In the genomic region with DNA sequence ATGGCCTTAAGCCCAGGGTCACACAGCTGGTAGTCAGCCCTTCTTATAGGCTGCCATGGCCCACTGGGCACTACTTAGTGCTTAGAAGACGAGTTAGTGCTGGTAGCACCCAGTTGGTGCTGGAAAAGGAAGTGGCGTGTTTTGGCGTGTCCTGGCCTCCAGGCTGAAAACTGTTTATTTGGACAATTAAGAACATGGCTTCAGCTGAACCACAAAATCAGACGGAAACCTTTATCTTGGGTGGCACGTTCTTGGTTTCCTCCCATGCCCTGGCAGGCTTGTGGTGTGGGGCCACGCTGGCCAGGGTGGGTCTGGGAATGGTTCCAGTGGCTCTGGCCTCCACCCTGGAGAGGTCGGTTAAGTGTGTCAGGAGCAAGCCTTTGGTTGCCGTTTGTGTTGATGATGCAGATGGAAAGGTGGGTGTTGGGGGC, we compare ENCODE assay signal across 21 cellular contexts.
DNase-seq lines count a peak whose midpoint lies in the region; ATAC-seq, FAIRE-seq and TF ChIP-seq lines count a peak whose summit lies in the region.
"Had no signal": no experiment of that assay in that cellular context is flagged by ENCODE, and none has a peak within 500 bp of the region (broad histone marks: within the 10 kb centered on the region; RNA-seq: fewer than 3 reads in every experiment).

No MANE protein-coding gene starts in this region.

- TF ChIP-seq POLR2A in vagina (IDR thresholded peaks at IDR 0.05), result no peak

- no peaks in the 10 kb centered on the region for H3K36me3 ChIP-seq in bronchial epithelial cell (ENCODE audit: control insufficient read depth, insufficient read depth, low read length)
- no peaks in the 10 kb centered on the region for H3K36me3 ChIP-seq in vagina

- H3K9me3 Mint-ChIP-seq in mesothelial cell of epicardium, result no peaks in the 10 kb centered on the region
- H3K9me3 Mint-ChIP-seq: activated B cell treated with CpG ODN at 0.5 μM for 24 hours; T-helper 1 cell treated with Interleukin-12 subunit alpha and Interleukin-12 subunit beta and Interleukin-4 antibody, amounts not matched to agents 30 μg/mL and 1 μg/mL, for 36 hours had no signal

- ATAC-seq in left cardiac atrium, result peak in 1 of 2 donors; percentile 10
- ATAC-seq: body of pancreas had no signal

- H3K4me1 ChIP-seq in vagina, result peaks cover 89% of the 10 kb centered on the region

- H3K27me3 ChIP-seq in bronchial epithelial cell (ENCODE audit: control insufficient read depth, insufficient read depth, low read length), result no peaks in the 10 kb centered on the region
- no peaks in the 10 kb centered on the region for H3K27me3 ChIP-seq in vagina
- H3K27me3 ChIP-seq: body of pancreas had no signal

- DNase-seq in left cardiac atrium (peak; percentile 34), cardiac septum (ENCODE audit: low spot score) (no peak), bronchial epithelial cell (ENCODE audit: low read depth) (peak; percentile 71), mesothelial cell of epicardium (ENCODE audit: low spot score in 2 of 2, unreplicated experiment in 2 of 2) (no peak), vagina (ENCODE audit: extremely low spot score in 2 of 2) (no peak), COR-L47 (lab: John Stamatoyannopoulos, UW) (no peak), dedifferentiated amniotic fluid mesenchymal stem cell (ENCODE audit: extremely low spot score) (no peak), NCI-H2107 (lab: John Stamatoyannopoulos, UW) (no peak)
- DNase-seq: activated B cell treated with CpG ODN at 0.5 μM for 24 hours; activated CD8-positive, alpha-beta memory T cell treated with anti-CD3 and anti-CD28 coated beads for 24 hours; body of pancreas; C1 segment of cervical spinal cord; dermis blood vessel endothelial cell; DMS153; NCI-H187 treated with DMSO at 0.1 percent for 48 hours; SHP77 treated with DMSO at 0.1 percent for 48 hours; stimulated activated CD4-positive, alpha-beta T cell treated with anti-CD3 and anti-CD28 coated beads, Interleukin-2, amount 100 ng/mL, for 48 hours had no signal

- no peaks in the 10 kb centered on the region for H3K36me3 Mint-ChIP-seq in mesothelial cell of epicardium
- H3K36me3 Mint-ChIP-seq: activated naive CD8-positive, alpha-beta T cell had no signal

- no peaks in the 10 kb centered on the region for H3K27me3 Mint-ChIP-seq in mesothelial cell of epicardium (ENCODE audit: low read depth)
- H3K27me3 Mint-ChIP-seq: activated naive CD8-positive, alpha-beta T cell had no signal

- no peak overlapping the region for H3K4me3 ChIP-seq in bronchial epithelial cell (ENCODE audit: low read depth, low read length)
- no peak overlapping the region for H3K4me3 ChIP-seq in vagina
- H3K4me3 ChIP-seq: body of pancreas had no signal

- H3K27ac ChIP-seq in vagina, result peak overlapping the region; percentile 91
- H3K27ac ChIP-seq: body of pancreas, epithelial cell of prostate had no signal

- peaks cover 71% of the 10 kb centered on the region for H3K4me1 Mint-ChIP-seq in mesothelial cell of epicardium
- H3K4me1 Mint-ChIP-seq: activated B cell treated with CpG ODN at 0.5 μM for 24 hours had no signal

- intact Hi-C loops in left cardiac atrium (cut with DNase I) (no loop called here), cardiac septum (cut with DNase I) (no loop called here), vagina (cut with DNase I) (no loop called here)

- TF ChIP-seq CTCF in bronchial epithelial cell (IDR thresholded peaks at IDR 0.05; ENCODE audit: insufficient read depth, low read length, severe bottlenecking) (no peak), mesothelial cell of epicardium (IDR thresholded peaks at IDR 0.05; ENCODE audit: unreplicated experiment) (no peak), vagina (IDR thresholded peaks at IDR 0.05) (no peak)

- peak overlapping the region; percentile 26 for H3K27ac Mint-ChIP-seq in mesothelial cell of epicardium
- H3K27ac Mint-ChIP-seq: activated B cell treated with CpG ODN at 0.5 μM for 24 hours; activated naive CD8-positive, alpha-beta T cell; T-helper 1 cell treated with Interleukin-12 subunit alpha and Interleukin-12 subunit beta and Interleukin-4 antibody, amounts not matched to agents 30 μg/mL and 1 μg/mL, for 36 hours had no signal

- H3K4me3 Mint-ChIP-seq in mesothelial cell of epicardium, result no peak overlapping the region
- H3K4me3 Mint-ChIP-seq: activated B cell treated with CpG ODN at 0.5 μM for 24 hours; activated naive CD8-positive, alpha-beta T cell; T-helper 1 cell treated with Interleukin-12 subunit alpha and Interleukin-12 subunit beta and Interleukin-4 antibody, amounts not matched to agents 30 μg/mL and 1 μg/mL, for 36 hours had no signal

- H3K9me3 ChIP-seq in vagina, result no peaks in the 10 kb centered on the region
- H3K9me3 ChIP-seq: body of pancreas had no signal

- no peak for FAIRE-seq in bronchial epithelial cell (lab: Jason Lieb, UNC)
- FAIRE-seq: A204.1 had no signal

Comparison
In these comparisons a context has a peak if more than half of its experiments do, and no peak if none do; other contexts are left out.
1. DNase-seq: peak in left cardiac atrium (single experiment) and bronchial epithelial cell (single experiment); none in cardiac septum (single experiment), mesothelial cell of epicardium (0 of 2), vagina (0 of 2), COR-L47 (single experiment), dedifferentiated amniotic fluid mesenchymal stem cell (single experiment) and NCI-H2107 (single experiment).